8 cellular contexts compared by ENCODE assay signal in genomic region chr6:6003334-6004146, GRCh38. TPM values are rescaled to one million over a fixed set of nuclear protein-coding genes. Genes with fewer than 3 reads are reported as not detected.
DNase-seq lines count a peak whose midpoint lies in the region; ATAC-seq and TF ChIP-seq lines count a peak whose summit lies in the region.

No MANE protein-coding gene starts in this region.

- peaks cover 90% of the 10 kb centered on the region for H3K27me3 Mint-ChIP-seq in activated T-cell treated with anti-CD3 and anti-CD28 coated beads, Interleukin-2, amount 50 U/mL, for 4 hours (ENCODE audit: low read depth)

- peak in 4 of 6 experiments; percentile 24 to 66 (median 45) for DNase-seq in stimulated activated naive CD4-positive, alpha-beta T cell (lab: John Stamatoyannopoulos, UW)
- no peak for DNase-seq in stimulated activated naive CD4-positive, alpha-beta T cell treated with Interleukin-2 at 50 U/mL for 16 hours (lab: John Stamatoyannopoulos, UW)
- DNase-seq in activated T-cell treated with anti-CD3 and anti-CD28 coated beads, Interleukin-2, amount 50 U/mL, for 4 hours, result peak; percentile 12
- DNase-seq in hepatocyte (ENCODE audit: low spot score) (no peak), OCI-M2 (lab: John Stamatoyannopoulos, UW; ENCODE audit: unreplicated experiment) (no peak), amniotic stem cell (lab: John Stamatoyannopoulos, UW) (no peak), NCI-H1417 treated with DMSO at 0.1 percent for 48 hours (lab: John Stamatoyannopoulos, UW) (no peak)

- H3K4me1 Mint-ChIP-seq in activated T-cell treated with anti-CD3 and anti-CD28 coated beads, Interleukin-2, amount 50 U/mL, for 4 hours (ENCODE audit: low read depth), result peaks cover 55% of the 10 kb centered on the region

- H3K27me3 ChIP-seq in hepatocyte, result peaks cover 100% of the 10 kb centered on the region

- peak; percentile 19 to 24 for ATAC-seq in activated T-cell treated with anti-CD3 and anti-CD28 coated beads, Interleukin-2, amount 50 U/mL, for 4 hours

- 4% methylated on average over 70 of the region's 71 CpGs for whole genome bisulfite sequencing in hepatocyte (ENCODE audit: low lambda C conversion rate, missing lambda C conversion rate)

- peak overlapping the region; percentile 78 for H3K4me3 Mint-ChIP-seq in activated T-cell treated with anti-CD3 and anti-CD28 coated beads, Interleukin-2, amount 50 U/mL, for 4 hours

- H3K9me3 ChIP-seq in hepatocyte (ENCODE audit: low read depth), result no peaks in the 10 kb centered on the region

- H3K9me3 Mint-ChIP-seq in activated T-cell treated with anti-CD3 and anti-CD28 coated beads, Interleukin-2, amount 50 U/mL, for 4 hours, result peaks cover 8% of the 10 kb centered on the region

- H3K27ac ChIP-seq in hepatocyte (no peak overlapping the region), skin epidermis (peak overlapping the region in 14 of 21 experiments; percentile 3 to 85 (median 68))

- peaks cover 2% of the 10 kb centered on the region for H3K36me3 Mint-ChIP-seq in activated T-cell treated with anti-CD3 and anti-CD28 coated beads, Interleukin-2, amount 50 U/mL, for 4 hours (ENCODE audit: insufficient read depth)

- peak overlapping the region; percentile 73 for H3K4me2 ChIP-seq in hepatocyte

- no peaks in the 10 kb centered on the region for H4K20me1 ChIP-seq in hepatocyte (ENCODE audit: insufficient read depth, poor library complexity, severe bottlenecking)

- no peak overlapping the region for H3K4me3 ChIP-seq in hepatocyte
- peak overlapping the region; percentile 22 to 54 (median 36) for H3K4me3 ChIP-seq in skin epidermis

- no peaks in the 10 kb centered on the region for H3K9me2 ChIP-seq in hepatocyte (replicated peaks; ENCODE audit: insufficient read depth)

- H3K4me1 ChIP-seq in hepatocyte (ENCODE audit: insufficient read depth), result peaks cover 24% of the 10 kb centered on the region

- no peak for TF ChIP-seq CTCF in hepatocyte (IDR thresholded peaks at IDR 0.05; ENCODE audit: poor library complexity)

- peak overlapping the region; percentile 52 for H2AFZ ChIP-seq in hepatocyte

- H3K36me3 ChIP-seq in hepatocyte (replicated peaks; ENCODE audit: insufficient read depth, low read depth), result no peaks in the 10 kb centered on the region

- no peaks in the 10 kb centered on the region for H3K79me2 ChIP-seq in hepatocyte

RNA-seq across cellular contexts. Expression of gene NRN1, which starts 3.2 kb away (rescaled TPM):
- under 1 TPM in 2 of 3 donors, not detected in 1; 0.15 to 0.22 TPM for total RNA-seq in activated T-cell treated with anti-CD3 and anti-CD28 coated beads, Interleukin-2, amount 50 U/mL, for 4 hours
- not detected in 2 replicates for total RNA-seq in hepatocyte
- polyA plus RNA-seq in hepatocyte, result not detected in 2 replicates

Comparison
In these comparisons a context has a peak if more than half of its experiments do, and no peak if none do; other contexts are left out.
1. DNase-seq: peak in stimulated activated naive CD4-positive, alpha-beta T cell (4 of 6) and activated T-cell treated with anti-CD3 and anti-CD28 coated beads, Interleukin-2, amount 50 U/mL, for 4 hours (single experiment); none in stimulated activated naive CD4-positive, alpha-beta T cell treated with Interleukin-2 at 50 U/mL for 16 hours (single experiment), hepatocyte (single experiment), OCI-M2 (single experiment), amniotic stem cell (single experiment) and NCI-H1417 treated with DMSO at 0.1 percent for 48 hours (single experiment).